Comparison of ENCODE assay signal across 9 cellular contexts in genomic region chr10:59317066-59317465, GRCh38. TPM values are rescaled to one million over a fixed set of nuclear protein-coding genes. Genes with fewer than 3 reads are reported as not detected.
"Had no signal": no experiment of that assay in that cellular context is flagged by ENCODE, and none has a peak within 500 bp of the region (broad histone marks: within the 10 kb centered on the region; RNA-seq: fewer than 3 reads in every experiment).

No MANE protein-coding gene starts in this region.

- DNase-seq: GM23248, GOT3, H7, HFFc6 had no signal

- H3K4me3 Mint-ChIP-seq: HFFc6, IgD-negative memory B cell had no signal

- H3K36me3 Mint-ChIP-seq: IgD-negative memory B cell had no signal

- H3K4me3 ChIP-seq: GM23248, HAP-1 had no signal

- H3K9me3 Mint-ChIP-seq: IgD-negative memory B cell had no signal

- H3K27ac Mint-ChIP-seq: HFFc6, IgD-negative memory B cell had no signal

- ATAC-seq: HCT116, HepG2 had no signal

- H3K4me1 Mint-ChIP-seq: IgD-negative memory B cell had no signal

- H3K27ac ChIP-seq: GM23248, HL-60 had no signal

- H3K36me3 ChIP-seq: HAP-1 had no signal

- H3K9me3 ChIP-seq: HAP-1 had no signal

- FAIRE-seq: HepG2 had no signal

RNA-seq across cellular contexts. Expression of gene FAM13C, which starts 45.3 kb away (rescaled TPM):
- total RNA-seq: HFFc6 had no signal
- polyA plus RNA-seq: IgD-negative memory B cell had no signal
